Comparison of ENCODE assay signal across 10 cellular contexts in the genomic region with DNA sequence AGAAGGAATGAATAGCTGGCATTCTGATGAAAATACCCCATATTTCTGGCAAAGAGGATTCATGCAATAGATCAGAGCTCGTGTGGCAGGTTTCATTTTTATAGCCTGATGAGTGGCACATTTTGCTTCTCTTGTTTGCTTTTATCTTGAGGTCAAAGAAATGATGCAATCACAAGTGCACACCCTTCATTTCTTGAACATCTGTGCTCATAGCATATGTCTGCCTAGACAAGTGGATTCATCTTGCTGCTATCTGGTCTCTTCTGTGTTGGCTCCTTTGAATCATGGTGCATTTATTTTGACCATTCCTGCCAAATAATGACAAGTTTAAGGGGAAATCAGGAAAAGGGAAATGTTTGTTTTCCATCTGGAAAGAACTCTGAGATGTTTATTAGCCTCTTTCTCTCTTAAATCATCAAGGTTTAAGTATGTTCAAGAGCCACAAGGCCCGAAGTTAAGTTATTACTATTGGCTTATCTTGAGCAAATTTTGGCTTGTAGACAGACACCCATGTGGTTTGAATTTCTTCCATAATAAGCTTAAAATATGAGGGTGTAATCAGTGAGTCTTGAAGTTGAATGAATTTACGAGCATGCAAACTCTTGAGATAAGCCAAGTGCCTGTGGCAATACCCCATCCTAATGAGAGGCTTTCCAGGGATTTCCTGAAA. TPM values are rescaled to one million over a fixed set of nuclear protein-coding genes. Genes with fewer than 3 reads are reported as not detected.
DNase-seq lines count a peak whose midpoint lies in the region; ATAC-seq and TF ChIP-seq lines count a peak whose summit lies in the region.
"Had no signal": no experiment of that assay in that cellular context is flagged by ENCODE, and none has a peak within 500 bp of the region (broad histone marks: within the 10 kb centered on the region; RNA-seq: fewer than 3 reads in every experiment).

No MANE protein-coding gene starts in this region.

- peak overlapping the region in 1 of 4 donors; percentile 34 for H3K4me3 Mint-ChIP-seq in CD4-positive, CD25-positive, alpha-beta regulatory T cell

- H3K36me3 ChIP-seq in CD4-positive, CD25-positive, alpha-beta regulatory T cell (ENCODE audit: control insufficient read depth, insufficient read depth, low read length), result no peaks in the 10 kb centered on the region
- no peaks in the 10 kb centered on the region for H3K36me3 ChIP-seq in ascending aorta

- H3K9me3 ChIP-seq in CD4-positive, CD25-positive, alpha-beta regulatory T cell (ENCODE audit: control insufficient read depth in 2 of 2, low read length in 2 of 2), result no peaks in the 10 kb centered on the region
- no peaks in the 10 kb centered on the region for H3K9me3 ChIP-seq in ascending aorta

- no peaks in the 10 kb centered on the region for H3K27me3 ChIP-seq in CD4-positive, CD25-positive, alpha-beta regulatory T cell (ENCODE audit: control insufficient read depth, insufficient read depth, low read length)
- H3K27me3 ChIP-seq in foreskin keratinocyte (no peaks in the 10 kb centered on the region), ascending aorta (no peaks in the 10 kb centered on the region)
- H3K27me3 ChIP-seq: dorsolateral prefrontal cortex had no signal

- H3K27me3 Mint-ChIP-seq in CD4-positive, CD25-positive, alpha-beta regulatory T cell, result no peaks in the 10 kb centered on the region

- no peak for ATAC-seq in CD4-positive, CD25-positive, alpha-beta regulatory T cell (ENCODE audit: low read depth in 2 of 2)
- ATAC-seq in foreskin keratinocyte (no peak), GM21723 (IDR thresholded peaks at IDR 0.05; ENCODE audit: unreplicated experiment) (no peak)

- H3K4me1 Mint-ChIP-seq in CD4-positive, CD25-positive, alpha-beta regulatory T cell, result peaks cover 9 to 31% (median 18%) of the 10 kb centered on the region in 4 donors

- DNase-seq in CD4-positive, CD25-positive, alpha-beta regulatory T cell, result peak in 1 of 3 donors; percentile 36
- peak; percentile 29 for DNase-seq in Jurkat, Clone E6-1 (ENCODE audit: low read depth, low spot score)
- peak; percentile 65 for DNase-seq in OCI-M1 (lab: John Stamatoyannopoulos, UW)
- peak in 1 of 2 donors; percentile 71 for DNase-seq in foreskin keratinocyte
- no peak for DNase-seq in ascending aorta (ENCODE audit: low spot score in 2 of 2)
- no peak for DNase-seq in middle frontal gyrus (ENCODE audit: extremely low spot score, low spot score)
- DNase-seq in GM03348 (ENCODE audit: low spot score), result no peak
- DNase-seq: dorsolateral prefrontal cortex; stimulated activated CD4-positive, alpha-beta T cell treated with anti-CD3 and anti-CD28 coated beads, Interleukin-4, amount 100 ng/mL, for 1 hour had no signal

- intact Hi-C loops in ascending aorta (cut with DNase I), result no loop called here

- peaks cover 18% of the 10 kb centered on the region for H3K4me1 ChIP-seq in CD4-positive, CD25-positive, alpha-beta regulatory T cell (ENCODE audit: control insufficient read depth, insufficient read depth, low read length, poor library complexity, severe bottlenecking)
- H3K4me1 ChIP-seq in foreskin keratinocyte (peaks cover 25% of the 10 kb centered on the region), ascending aorta (no peaks in the 10 kb centered on the region)

- H3K27ac Mint-ChIP-seq in CD4-positive, CD25-positive, alpha-beta regulatory T cell, result peak overlapping the region in 2 of 3 donors; percentile 35 to 43

- TF ChIP-seq CTCF in foreskin keratinocyte (conservative IDR thresholded peaks at IDR 0.05), result no peak
- no peak for TF ChIP-seq CTCF in ascending aorta (IDR thresholded peaks at IDR 0.05)

- no peak overlapping the region for H3K27ac ChIP-seq in CD4-positive, CD25-positive, alpha-beta regulatory T cell (ENCODE audit: insufficient read depth, low read length, poor library complexity, severe bottlenecking)
- peak overlapping the region; percentile 9 for H3K27ac ChIP-seq in foreskin keratinocyte
- H3K27ac ChIP-seq in ascending aorta, result no peak overlapping the region
- H3K27ac ChIP-seq: dorsolateral prefrontal cortex had no signal

- no peak overlapping the region for H3K4me3 ChIP-seq in CD4-positive, CD25-positive, alpha-beta regulatory T cell (ENCODE audit: low read depth, low read length)
- H3K4me3 ChIP-seq in Jurkat, Clone E6-1 (ENCODE audit: low read length), result no peak overlapping the region
- no peak overlapping the region for H3K4me3 ChIP-seq in ascending aorta
- H3K4me3 ChIP-seq: dorsolateral prefrontal cortex had no signal

- H3K9me3 Mint-ChIP-seq in CD4-positive, CD25-positive, alpha-beta regulatory T cell, result peaks cover 0 to 3% (median 0%) of the 10 kb centered on the region in 7 donors

- no peaks in the 10 kb centered on the region for H3K36me3 Mint-ChIP-seq in CD4-positive, CD25-positive, alpha-beta regulatory T cell

RNA-seq across cellular contexts. Expression of gene HS3ST1, which starts 59.3 kb away (rescaled TPM):
- not detected for total RNA-seq in CD4-positive, CD25-positive, alpha-beta regulatory T cell
- polyA plus RNA-seq in CD4-positive, CD25-positive, alpha-beta regulatory T cell, result under 1 TPM in 1 of 4 donors, not detected in 3; 0.08 TPM
- not detected for polyA plus RNA-seq in Jurkat, Clone E6-1 (2012; ENCODE audit: insufficient read depth, insufficient read length)
- 7.1 and 8.5 TPM in 2 replicates for total RNA-seq in foreskin keratinocyte
- polyA plus RNA-seq in foreskin keratinocyte, result 5.1 and 5.8 TPM in 2 replicates
- 0.64 TPM for total RNA-seq in ascending aorta

Comparison
In these comparisons a context has a peak if more than half of its experiments do, and no peak if none do; other contexts are left out.
1. DNase-seq: peak in Jurkat, Clone E6-1 (single experiment) and OCI-M1 (single experiment); none in ascending aorta (0 of 2), middle frontal gyrus (single experiment) and GM03348 (single experiment).